Comparison of ENCODE assay signal across 1 cellular context in genomic region chr7:154837087-154837486, GRCh38.
TF ChIP-seq lines count a peak whose summit lies in the region.

No MANE protein-coding gene starts in this region.

TF ChIP-seq in H1, 55 proteins besides CTCF, POLR2A, EP300 and RAD21:
- no peak for TF ChIP-seq SP2 (IDR thresholded peaks at IDR 0.05; ENCODE audit: low read length)
- TF ChIP-seq ZNF274 (IDR thresholded peaks at IDR 0.05; ENCODE audit: borderline replicate concordance, extremely low read depth, low read length): no peak
- no peak for TF ChIP-seq ASH2L (IDR thresholded peaks at IDR 0.05; ENCODE audit: low read length)
- no peak for TF ChIP-seq E2F6 (IDR thresholded peaks at IDR 0.05)
- TF ChIP-seq NRF1 (IDR thresholded peaks at IDR 0.05; ENCODE audit: low read depth, low read length): no peak
- no peak for TF ChIP-seq CREB1 (IDR thresholded peaks at IDR 0.05)
- TF ChIP-seq ATF3 (IDR thresholded peaks at IDR 0.05; ENCODE audit: insufficient read depth, low read depth, low read length): no peak
- TF ChIP-seq SIX5 (IDR thresholded peaks at IDR 0.05; ENCODE audit: low read depth, low read length): no peak
- no peak for TF ChIP-seq CBX5 (IDR thresholded peaks at IDR 0.05; ENCODE audit: low read depth, low read length)
